In genomic region chr6:18186540-18186939, GRCh38 we compare ENCODE assay signal across 8 cellular contexts. TPM values are rescaled to one million over a fixed set of nuclear protein-coding genes. Genes with fewer than 3 reads are reported as not detected.
DNase-seq lines count a peak whose midpoint lies in the region; ATAC-seq and TF ChIP-seq lines count a peak whose summit lies in the region.
"Not testable (repeated sequence)": the region's sequence is repeated elsewhere in the genome, so short reads cannot be mapped to it uniquely, and the experiment has no call there.

No MANE protein-coding gene starts in this region.

- H3K27ac Mint-ChIP-seq in activated B cell treated with CpG ODN at 0.5 μM for 24 hours (peak overlapping the region; percentile 60), neural crest cell (ENCODE audit: unreplicated experiment) (peak overlapping the region; percentile 93)

- ATAC-seq in activated B cell treated with CpG ODN at 0.5 μM for 24 hours (ENCODE audit: low read depth) = peak; percentile 72
- ATAC-seq in upper lobe of right lung = not testable (repeated sequence)

- not testable (repeated sequence) for H3K4me1 ChIP-seq in HEK293 (ENCODE audit: control insufficient read depth, insufficient read depth, low read length)
- H3K4me1 ChIP-seq in OCI-LY3 (ENCODE audit: low read length) = peaks cover 14% of the 10 kb centered on the region
- peaks cover 36% of the 10 kb centered on the region; the same call in 1 of the 2 replicates for H3K4me1 ChIP-seq in iPS-20b (ENCODE audit: insufficient read depth, low read length)
- H3K4me1 ChIP-seq in upper lobe of right lung = peaks cover 12% of the 10 kb centered on the region

- CTCF ChIA-PET in HEK293 (lab: Yijun Ruan, JAX); activated B cell treated with CpG ODN at 0.5 μM for 24 hours (lab: Charles Lee): not testable (repeated sequence)

- not testable (repeated sequence) for H3K9me3 Mint-ChIP-seq in activated B cell treated with CpG ODN at 0.5 μM for 24 hours, neural crest cell

- H4K20me1 ChIP-seq in OCI-LY3 (ENCODE audit: insufficient read depth, low read length) = not testable (repeated sequence)

- H3K9ac ChIP-seq in OCI-LY3 (ENCODE audit: low read length) = not testable (repeated sequence)
- H3K9ac ChIP-seq in iPS-20b (ENCODE audit: low read depth, low read length) = peak overlapping the region; percentile 58; the same call in 1 of the 2 replicates

- TF ChIP-seq CTCF in HEK293 (tag by site-specific recombination; IDR thresholded peaks at IDR 0.05); OCI-LY3 (IDR thresholded peaks at IDR 0.05; ENCODE audit: low read depth, low read length); activated B cell treated with CpG ODN at 0.5 μM for 24 hours (IDR thresholded peaks at IDR 0.05); neural crest cell (conservative IDR thresholded peaks at IDR 0.05); upper lobe of right lung (IDR thresholded peaks at IDR 0.05): not testable (repeated sequence)

- not testable (repeated sequence) for H3K27me3 ChIP-seq in OCI-LY3 (ENCODE audit: low read depth, low read length); iPS-20b (ENCODE audit: insufficient read depth, low read length); upper lobe of right lung

- H3K4me2 ChIP-seq in OCI-LY3 (ENCODE audit: low read length) = peak overlapping the region; percentile 41; the same call in 1 of the 2 replicates

- H3K4me3 ChIP-seq in HEK293 (ENCODE audit: low read depth, low read length); OCI-LY3 (ENCODE audit: low read length); upper lobe of right lung: not testable (repeated sequence)
- H3K4me3 ChIP-seq in iPS-20b (ENCODE audit: low read length) = peak overlapping the region; percentile 15

- H3K27ac ChIP-seq in HEK293 (ENCODE audit: extremely low read depth, low read depth, low read length) = not testable (repeated sequence)
- H3K27ac ChIP-seq in OCI-LY3 (ENCODE audit: low read length) = peak overlapping the region; percentile 16; the same call in 1 of the 2 replicates
- H3K27ac ChIP-seq in iPS-20b (ENCODE audit: low read length) = peak overlapping the region; percentile 67
- peak overlapping the region; percentile 51 for H3K27ac ChIP-seq in upper lobe of right lung

- peak overlapping the region; percentile 41 for H3K4me3 Mint-ChIP-seq in activated B cell treated with CpG ODN at 0.5 μM for 24 hours
- H3K4me3 Mint-ChIP-seq in neural crest cell = not testable (repeated sequence)

- intact Hi-C loops in activated B cell treated with CpG ODN at 0.5 μM for 24 hours (cut with micrococcal nuclease); upper lobe of right lung (cut with DNase I): not testable (repeated sequence)

- POLR2A ChIA-PET in HEK293 (lab: Yijun Ruan, JAX); activated B cell treated with CpG ODN at 0.5 μM for 24 hours (lab: Charles Lee): not testable (repeated sequence)

- not testable (repeated sequence) for H2AFZ ChIP-seq in OCI-LY3 (ENCODE audit: low read depth, low read length)

- H3K4me1 Mint-ChIP-seq in activated B cell treated with CpG ODN at 0.5 μM for 24 hours (peaks cover 18% of the 10 kb centered on the region), neural crest cell (peaks cover 14% of the 10 kb centered on the region)

- not testable (repeated sequence) for H3K27me3 Mint-ChIP-seq in activated B cell treated with CpG ODN at 0.5 μM for 24 hours; neural crest cell (ENCODE audit: low read depth)

- not testable (repeated sequence) for H3K9me3 ChIP-seq in HEK293 (ENCODE audit: control insufficient read depth, insufficient read depth, low read depth, low read length); OCI-LY3 (ENCODE audit: insufficient read depth, low read length); iPS-20b (ENCODE audit: insufficient read depth, low read depth, low read length); upper lobe of right lung

- DNase-seq in GDM1 (lab: John Stamatoyannopoulos, UW) (peak; percentile 54), Kasumi-1 (lab: John Stamatoyannopoulos, UW) (peak; percentile 28 to 33)
- not testable (repeated sequence) for DNase-seq in activated B cell treated with CpG ODN at 0.5 μM for 24 hours; neural crest cell (ENCODE audit: low read depth, low spot score); upper lobe of right lung

- H3K79me2 ChIP-seq in OCI-LY3 (ENCODE audit: low read length) = not testable (repeated sequence)

- peaks cover 62% of the 10 kb centered on the region for H3K36me3 Mint-ChIP-seq in activated B cell treated with CpG ODN at 0.5 μM for 24 hours (ENCODE audit: low read depth)
- not testable (repeated sequence) for H3K36me3 Mint-ChIP-seq in neural crest cell (ENCODE audit: low read depth)

- not testable (repeated sequence) for H3K36me3 ChIP-seq in HEK293 (ENCODE audit: control insufficient read depth in 2 of 2, insufficient read depth in 1 of 2, low read length in 2 of 2); OCI-LY3 (replicated peaks; ENCODE audit: low read depth, low read length); iPS-20b (ENCODE audit: insufficient read depth, low read depth, low read length); upper lobe of right lung

TF ChIP-seq in HEK293, 187 proteins besides CTCF, POLR2A, EP300 and RAD21:
- TF ChIP-seq FEZF1 (tag by site-specific recombination; IDR thresholded peaks at IDR 0.05) = peak; percentile 43; the same call in 1 of the 2 replicates
- TF ChIP-seq ZIC2 (tag by site-specific recombination; IDR thresholded peaks at IDR 0.05) = peak; percentile 69

RNA-seq across cellular contexts. Expression of gene KDM1B, which starts 31.3 kb away (rescaled TPM):
- total RNA-seq in activated B cell treated with CpG ODN at 0.5 μM for 24 hours = 19.6 and 21.0 TPM in 2 replicates
- 21.5 and 21.6 TPM in 2 replicates for total RNA-seq in neural crest cell
- total RNA-seq in upper lobe of right lung = 19.6 TPM

RNA-seq across cellular contexts. Expression of gene TPMT, which starts 31.7 kb away (rescaled TPM):
- total RNA-seq in activated B cell treated with CpG ODN at 0.5 μM for 24 hours = 2.7 and 3.1 TPM in 2 replicates
- total RNA-seq in neural crest cell = 7.5 and 8.8 TPM in 2 replicates
- 13.6 TPM for total RNA-seq in upper lobe of right lung
